9 cellular contexts compared by ENCODE assay signal in genomic region chr13:106507560-106508274, GRCh38. TPM values are rescaled to one million over a fixed set of nuclear protein-coding genes. Genes with fewer than 3 reads are reported as not detected.
DNase-seq lines count a peak whose midpoint lies in the region; ATAC-seq and TF ChIP-seq lines count a peak whose summit lies in the region.
"Had no signal": no experiment of that assay in that cellular context is flagged by ENCODE, and none has a peak within 500 bp of the region (broad histone marks: within the 10 kb centered on the region; RNA-seq: fewer than 3 reads in every experiment).

No MANE protein-coding gene starts in this region.

- peak overlapping the region; percentile 77 for H3K4me3 Mint-ChIP-seq in type B pancreatic cell
- H3K4me3 Mint-ChIP-seq: activated naive CD8-positive, alpha-beta T cell had no signal

- DNase-seq in AG20443 (ENCODE audit: low spot score) (peak; percentile 76), NOMO-1 treated with dmso at 0.1 percent for 144 hours (lab: John Stamatoyannopoulos, UW; ENCODE audit: unreplicated experiment) (peak; percentile 87), foreskin keratinocyte (peak; percentile 95 to 98), type B pancreatic cell (ENCODE audit: extremely low spot score, unreplicated experiment) (no peak), CD1c-positive myeloid dendritic cell (ENCODE audit: extremely low spot score) (no peak)
- DNase-seq in stimulated activated CD4-positive, alpha-beta T cell treated with anti-CD3 and anti-CD28 coated beads, Interleukin-2, amount 100 ng/mL, for 24 hours, result no peak
- DNase-seq in activated T-cell treated with anti-CD3 and anti-CD28 coated beads, Interleukin-2, amount 50 U/mL, for 1 hour, result no peak

- H3K4me1 ChIP-seq in foreskin keratinocyte, result peaks cover 19% of the 10 kb centered on the region

- ATAC-seq in GM21737 (IDR thresholded peaks at IDR 0.05; ENCODE audit: unreplicated experiment) (peak; percentile 79), foreskin keratinocyte (peak; percentile 92)

- H3K4me1 Mint-ChIP-seq in type B pancreatic cell (ENCODE audit: unreplicated experiment), result peaks cover 18% of the 10 kb centered on the region

- TF ChIP-seq CTCF in foreskin keratinocyte (conservative IDR thresholded peaks at IDR 0.05) (no peak), type B pancreatic cell (conservative IDR thresholded peaks at IDR 0.05) (no peak)

- no peaks in the 10 kb centered on the region for H3K9me3 Mint-ChIP-seq in type B pancreatic cell

- no peaks in the 10 kb centered on the region for H3K27me3 Mint-ChIP-seq in type B pancreatic cell

- H3K27me3 ChIP-seq in foreskin keratinocyte, result no peaks in the 10 kb centered on the region

- H3K27ac ChIP-seq in foreskin keratinocyte, result peak overlapping the region; percentile 86

- peak overlapping the region; percentile 76 for H3K27ac Mint-ChIP-seq in type B pancreatic cell
- H3K27ac Mint-ChIP-seq: activated naive CD8-positive, alpha-beta T cell had no signal

- H3K36me3 Mint-ChIP-seq in type B pancreatic cell, result peaks cover 61% of the 10 kb centered on the region
- H3K36me3 Mint-ChIP-seq: activated naive CD8-positive, alpha-beta T cell had no signal

RNA-seq across cellular contexts. Expression of gene EFNB2, which starts 27.7 kb away (rescaled TPM):
- 65.1 and 66.2 TPM in 2 replicates for total RNA-seq in foreskin keratinocyte
- polyA plus RNA-seq in foreskin keratinocyte, result 21.9 and 23.7 TPM in 2 replicates
- total RNA-seq in type B pancreatic cell (ENCODE audit: low replicate concordance), result 48.6 and 67.1 TPM in 2 replicates

Comparison
In these comparisons a context has a peak if more than half of its experiments do, and no peak if none do; other contexts are left out.
1. DNase-seq: peak in AG20443 (single experiment), NOMO-1 treated with dmso at 0.1 percent for 144 hours (single experiment) and foreskin keratinocyte (2 of 2); none in type B pancreatic cell (single experiment), CD1c-positive myeloid dendritic cell (single experiment), stimulated activated CD4-positive, alpha-beta T cell treated with anti-CD3 and anti-CD28 coated beads, Interleukin-2, amount 100 ng/mL, for 24 hours (0 of 2) and activated T-cell treated with anti-CD3 and anti-CD28 coated beads, Interleukin-2, amount 50 U/mL, for 1 hour (single experiment).